1 cellular context compared by ENCODE assay signal in the genomic region with DNA sequence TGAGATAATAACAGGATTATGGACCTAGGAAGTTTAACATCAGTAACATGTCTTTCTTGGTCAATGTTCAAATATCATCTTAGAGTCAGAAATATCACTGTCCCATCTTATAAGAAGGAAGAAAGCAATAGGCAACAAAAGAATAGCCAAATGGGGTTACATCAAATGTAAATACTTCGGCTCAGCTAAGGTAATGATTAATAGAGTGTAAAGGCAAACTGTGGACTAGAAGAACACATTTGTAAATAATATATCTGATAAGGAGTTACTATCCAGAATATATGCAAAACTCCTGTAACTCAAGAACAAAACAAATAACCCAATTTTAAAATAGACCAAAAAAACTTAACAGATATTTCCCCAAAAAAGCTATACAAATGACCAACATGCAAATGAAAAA.
TF ChIP-seq lines count a peak whose summit lies in the region.

No MANE protein-coding gene starts in this region.

TF ChIP-seq in HepG2, 621 proteins besides CTCF, POLR2A, EP300 and RAD21 (continued from another document):
- TF ChIP-seq, protein P1, sequence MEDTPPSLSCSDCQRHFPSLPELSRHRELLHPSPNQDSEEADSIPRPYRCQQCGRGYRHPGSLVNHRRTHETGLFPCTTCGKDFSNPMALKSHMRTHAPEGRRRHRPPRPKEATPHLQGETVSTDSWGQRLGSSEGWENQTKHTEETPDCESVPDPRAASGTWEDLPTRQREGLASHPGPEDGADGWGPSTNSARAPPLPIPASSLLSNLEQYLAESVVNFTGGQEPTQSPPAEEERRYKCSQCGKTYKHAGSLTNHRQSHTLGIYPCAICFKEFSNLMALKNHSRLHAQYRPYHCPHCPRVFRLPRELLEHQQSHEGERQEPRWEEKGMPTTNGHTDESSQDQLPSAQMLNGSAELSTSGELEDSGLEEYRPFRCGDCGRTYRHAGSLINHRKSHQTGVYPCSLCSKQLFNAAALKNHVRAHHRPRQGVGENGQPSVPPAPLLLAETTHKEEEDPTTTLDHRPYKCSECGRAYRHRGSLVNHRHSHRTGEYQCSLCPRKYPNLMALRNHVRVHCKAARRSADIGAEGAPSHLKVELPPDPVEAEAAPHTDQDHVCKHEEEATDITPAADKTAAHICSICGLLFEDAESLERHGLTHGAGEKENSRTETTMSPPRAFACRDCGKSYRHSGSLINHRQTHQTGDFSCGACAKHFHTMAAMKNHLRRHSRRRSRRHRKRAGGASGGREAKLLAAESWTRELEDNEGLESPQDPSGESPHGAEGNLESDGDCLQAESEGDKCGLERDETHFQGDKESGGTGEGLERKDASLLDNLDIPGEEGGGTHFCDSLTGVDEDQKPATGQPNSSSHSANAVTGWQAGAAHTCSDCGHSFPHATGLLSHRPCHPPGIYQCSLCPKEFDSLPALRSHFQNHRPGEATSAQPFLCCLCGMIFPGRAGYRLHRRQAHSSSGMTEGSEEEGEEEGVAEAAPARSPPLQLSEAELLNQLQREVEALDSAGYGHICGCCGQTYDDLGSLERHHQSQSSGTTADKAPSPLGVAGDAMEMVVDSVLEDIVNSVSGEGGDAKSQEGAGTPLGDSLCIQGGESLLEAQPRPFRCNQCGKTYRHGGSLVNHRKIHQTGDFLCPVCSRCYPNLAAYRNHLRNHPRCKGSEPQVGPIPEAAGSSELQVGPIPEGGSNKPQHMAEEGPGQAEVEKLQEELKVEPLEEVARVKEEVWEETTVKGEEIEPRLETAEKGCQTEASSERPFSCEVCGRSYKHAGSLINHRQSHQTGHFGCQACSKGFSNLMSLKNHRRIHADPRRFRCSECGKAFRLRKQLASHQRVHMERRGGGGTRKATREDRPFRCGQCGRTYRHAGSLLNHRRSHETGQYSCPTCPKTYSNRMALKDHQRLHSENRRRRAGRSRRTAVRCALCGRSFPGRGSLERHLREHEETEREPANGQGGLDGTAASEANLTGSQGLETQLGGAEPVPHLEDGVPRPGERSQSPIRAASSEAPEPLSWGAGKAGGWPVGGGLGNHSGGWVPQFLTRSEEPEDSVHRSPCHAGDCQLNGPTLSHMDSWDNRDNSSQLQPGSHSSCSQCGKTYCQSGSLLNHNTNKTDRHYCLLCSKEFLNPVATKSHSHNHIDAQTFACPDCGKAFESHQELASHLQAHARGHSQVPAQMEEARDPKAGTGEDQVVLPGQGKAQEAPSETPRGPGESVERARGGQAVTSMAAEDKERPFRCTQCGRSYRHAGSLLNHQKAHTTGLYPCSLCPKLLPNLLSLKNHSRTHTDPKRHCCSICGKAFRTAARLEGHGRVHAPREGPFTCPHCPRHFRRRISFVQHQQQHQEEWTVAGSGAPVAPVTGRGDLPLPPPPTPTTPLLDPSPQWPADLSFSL (CRISPR knock-in tag; IDR thresholded peaks at IDR 0.05): no peak
- TF ChIP-seq, protein P2, sequence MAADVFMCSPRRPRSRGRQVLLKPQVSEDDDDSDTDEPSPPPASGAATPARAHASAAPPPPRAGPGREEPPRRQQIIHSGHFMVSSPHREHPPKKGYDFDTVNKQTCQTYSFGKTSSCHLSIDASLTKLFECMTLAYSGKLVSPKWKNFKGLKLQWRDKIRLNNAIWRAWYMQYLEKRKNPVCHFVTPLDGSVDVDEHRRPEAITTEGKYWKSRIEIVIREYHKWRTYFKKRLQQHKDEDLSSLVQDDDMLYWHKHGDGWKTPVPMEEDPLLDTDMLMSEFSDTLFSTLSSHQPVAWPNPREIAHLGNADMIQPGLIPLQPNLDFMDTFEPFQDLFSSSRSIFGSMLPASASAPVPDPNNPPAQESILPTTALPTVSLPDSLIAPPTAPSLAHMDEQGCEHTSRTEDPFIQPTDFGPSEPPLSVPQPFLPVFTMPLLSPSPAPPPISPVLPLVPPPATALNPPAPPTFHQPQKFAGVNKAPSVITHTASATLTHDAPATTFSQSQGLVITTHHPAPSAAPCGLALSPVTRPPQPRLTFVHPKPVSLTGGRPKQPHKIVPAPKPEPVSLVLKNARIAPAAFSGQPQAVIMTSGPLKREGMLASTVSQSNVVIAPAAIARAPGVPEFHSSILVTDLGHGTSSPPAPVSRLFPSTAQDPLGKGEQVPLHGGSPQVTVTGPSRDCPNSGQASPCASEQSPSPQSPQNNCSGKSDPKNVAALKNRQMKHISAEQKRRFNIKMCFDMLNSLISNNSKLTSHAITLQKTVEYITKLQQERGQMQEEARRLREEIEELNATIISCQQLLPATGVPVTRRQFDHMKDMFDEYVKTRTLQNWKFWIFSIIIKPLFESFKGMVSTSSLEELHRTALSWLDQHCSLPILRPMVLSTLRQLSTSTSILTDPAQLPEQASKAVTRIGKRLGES (CRISPR knock-in tag; IDR thresholded peaks at IDR 0.05; ENCODE audit: borderline replicate concordance): no peak
- no peak for TF ChIP-seq MZF1 (CRISPR knock-in tag; IDR thresholded peaks at IDR 0.05; ENCODE audit: borderline replicate concordance)
- no peak for TF ChIP-seq ZNF24 (IDR thresholded peaks at IDR 0.05)
- TF ChIP-seq, protein P3, sequence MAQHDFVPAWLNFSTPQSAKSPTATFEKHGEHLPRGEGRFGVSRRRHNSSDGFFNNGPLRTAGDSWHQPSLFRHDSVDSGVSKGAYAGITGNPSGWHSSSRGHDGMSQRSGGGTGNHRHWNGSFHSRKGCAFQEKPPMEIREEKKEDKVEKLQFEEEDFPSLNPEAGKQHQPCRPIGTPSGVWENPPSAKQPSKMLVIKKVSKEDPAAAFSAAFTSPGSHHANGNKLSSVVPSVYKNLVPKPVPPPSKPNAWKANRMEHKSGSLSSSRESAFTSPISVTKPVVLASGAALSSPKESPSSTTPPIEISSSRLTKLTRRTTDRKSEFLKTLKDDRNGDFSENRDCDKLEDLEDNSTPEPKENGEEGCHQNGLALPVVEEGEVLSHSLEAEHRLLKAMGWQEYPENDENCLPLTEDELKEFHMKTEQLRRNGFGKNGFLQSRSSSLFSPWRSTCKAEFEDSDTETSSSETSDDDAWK (CRISPR knock-in tag; IDR thresholded peaks at IDR 0.05): no peak
- no peak for TF ChIP-seq CHD4 (IDR thresholded peaks at IDR 0.05; ENCODE audit: borderline replicate concordance, low read length)
- TF ChIP-seq SNAPC5 (CRISPR knock-in tag; IDR thresholded peaks at IDR 0.05; ENCODE audit: borderline replicate concordance): no peak
TF ChIP-seq in HepG2: peak in this region for 0.
